In genomic region chr10:84704101-84704500, GRCh38 we compare ENCODE assay signal across 7 cellular contexts.
"Had no signal": no experiment of that assay in that cellular context is flagged by ENCODE, and none has a peak within 500 bp of the region (broad histone marks: within the 10 kb centered on the region; RNA-seq: fewer than 3 reads in every experiment).

No MANE protein-coding gene starts in this region.

- H2AFZ ChIP-seq: GM23338 had no signal

- H3K4me3 Mint-ChIP-seq: GM23338, H9 had no signal

- H3K27ac Mint-ChIP-seq: GM23338, H9 had no signal

- H3K27ac ChIP-seq: HL-60 had no signal

- DNase-seq: H9, HCEC 1CT, IMR-90, KG1 had no signal

- H3K4me2 ChIP-seq: GM23338 had no signal

- H3K9me3 Mint-ChIP-seq: GM23338, H9 had no signal

- H3K4me3 ChIP-seq: GM23338, K562 had no signal

- ATAC-seq: GM23338, K562 had no signal
